In genomic region chr19:55385749-55386514, GRCh38 we compare ENCODE assay signal across 1 cellular context.
TF ChIP-seq lines count a peak whose summit lies in the region.

RPL28 (plus strand) TSS chr19:55385932; CDS start chr19:55386358, 426 bp downstream.

TF ChIP-seq in HepG2, 621 proteins besides CTCF, POLR2A, EP300 and RAD21 (continued from another document and continues in another):
- TF ChIP-seq ZNF280B (CRISPR knock-in tag; IDR thresholded peaks at IDR 0.05; ENCODE audit: borderline replicate concordance): peak; percentile 16; the same call in 1 of the 2 replicates
- peak; percentile 69 for TF ChIP-seq ESRRA (CRISPR knock-in tag; IDR thresholded peaks at IDR 0.05; ENCODE audit: low read depth)
- peak; percentile 92 for TF ChIP-seq SPEN (CRISPR knock-in tag; IDR thresholded peaks at IDR 0.05; ENCODE audit: low read depth)
- TF ChIP-seq ZBTB20 (CRISPR knock-in tag; IDR thresholded peaks at IDR 0.05; ENCODE audit: borderline replicate concordance, low read depth): 0 out of 2 replicates have a peak, but pooled peaks have one; percentile 42
- TF ChIP-seq HDAC1 (CRISPR knock-in tag; IDR thresholded peaks at IDR 0.05): peak; percentile 85
- TF ChIP-seq ZNF235 (CRISPR knock-in tag; IDR thresholded peaks at IDR 0.05; ENCODE audit: borderline replicate concordance): no peak
- 0 out of 2 replicates have a peak, but pooled peaks have one; percentile 57 for TF ChIP-seq ZNF510 (CRISPR knock-in tag; IDR thresholded peaks at IDR 0.05; ENCODE audit: low read depth)
- no peak for TF ChIP-seq TEAD2 (CRISPR knock-in tag; IDR thresholded peaks at IDR 0.05)
- 0 out of 2 replicates have a peak, but pooled peaks have one; percentile 53 for TF ChIP-seq ZBTB2 (CRISPR knock-in tag; IDR thresholded peaks at IDR 0.05; ENCODE audit: low read depth)
- TF ChIP-seq ZNF574 (CRISPR knock-in tag; IDR thresholded peaks at IDR 0.05): peak; percentile 88
- TF ChIP-seq ZNF816 (CRISPR knock-in tag; IDR thresholded peaks at IDR 0.05; ENCODE audit: borderline replicate concordance): no peak
- no peak for TF ChIP-seq FOXO4 (CRISPR knock-in tag; conservative IDR thresholded peaks at IDR 0.05)
- TF ChIP-seq PLRG1 (conservative IDR thresholded peaks at IDR 0.05): no peak
- TF ChIP-seq KLF12 (CRISPR knock-in tag; IDR thresholded peaks at IDR 0.05; ENCODE audit: borderline replicate concordance): peak; percentile 31; the same call in 1 of the 2 replicates
- peak; percentile 72; the same call in 1 of the 2 replicates for TF ChIP-seq ZNF792 (CRISPR knock-in tag; IDR thresholded peaks at IDR 0.05)
- peak; percentile 89; the same call in 1 of the 2 replicates for TF ChIP-seq BORCS8-MEF2B (CRISPR knock-in tag; IDR thresholded peaks at IDR 0.05)
- TF ChIP-seq ZNF335 (CRISPR knock-in tag; IDR thresholded peaks at IDR 0.05): no peak
- 0 out of 2 replicates have a peak, but pooled peaks have one; percentile 29 for TF ChIP-seq ZBTB7A (CRISPR knock-in tag; IDR thresholded peaks at IDR 0.05)
- TF ChIP-seq BCL6 (CRISPR knock-in tag; IDR thresholded peaks at IDR 0.05): peak; percentile 59
- peak; percentile 74 for TF ChIP-seq PHF20 (CRISPR knock-in tag; IDR thresholded peaks at IDR 0.05)
- peak; percentile 77; the same call in 1 of the 2 replicates for TF ChIP-seq NFKBIZ (CRISPR knock-in tag; IDR thresholded peaks at IDR 0.05)
- TF ChIP-seq SKIL (CRISPR knock-in tag; IDR thresholded peaks at IDR 0.05; ENCODE audit: borderline replicate concordance): 0 out of 2 replicates have a peak, but pooled peaks have one; percentile 21
- TF ChIP-seq PCBP2 (optimal IDR thresholded peaks at IDR 0.05; ENCODE audit: low read depth, low read length, poor library complexity, severe bottlenecking): no peak
- TF ChIP-seq MED13 (CRISPR knock-in tag; IDR thresholded peaks at IDR 0.05): peak; percentile 42; the same call in 1 of the 2 replicates
- TF ChIP-seq ZNF251 (CRISPR knock-in tag; IDR thresholded peaks at IDR 0.05): no peak
- TF ChIP-seq ZNF280D (CRISPR knock-in tag; IDR thresholded peaks at IDR 0.05): peak; percentile 75; the same call in 1 of the 2 replicates
- TF ChIP-seq SOX6 (IDR thresholded peaks at IDR 0.05): no peak
- peak; percentile 55 for TF ChIP-seq SOX6 (CRISPR knock-in tag; IDR thresholded peaks at IDR 0.05)
- TF ChIP-seq LBX2 (CRISPR knock-in tag; IDR thresholded peaks at IDR 0.05; ENCODE audit: borderline replicate concordance): no peak
- peak; percentile 62; the same call in 1 of the 2 replicates for TF ChIP-seq POLR2AphosphoS2 (IDR thresholded peaks at IDR 0.05; ENCODE audit: low read depth, low read length)
- peak; percentile 81 for TF ChIP-seq ZFP91 (CRISPR knock-in tag; IDR thresholded peaks at IDR 0.05; ENCODE audit: borderline replicate concordance)
- TF ChIP-seq HMGXB3 (CRISPR knock-in tag; IDR thresholded peaks at IDR 0.05; ENCODE audit: borderline replicate concordance): peak; percentile 85
- TF ChIP-seq NR2F6 (IDR thresholded peaks at IDR 0.05): no peak
- TF ChIP-seq NR2F6 (CRISPR knock-in tag; IDR thresholded peaks at IDR 0.05): peak; percentile 39; the same call in 1 of the 2 replicates
- no peak for TF ChIP-seq NAIF1 (CRISPR knock-in tag; IDR thresholded peaks at IDR 0.05; ENCODE audit: borderline replicate concordance)
- TF ChIP-seq YEATS4 (CRISPR knock-in tag; IDR thresholded peaks at IDR 0.05; ENCODE audit: borderline replicate concordance): peak; percentile 39
- no peak; the same call in 1 of the 2 replicates for TF ChIP-seq CSRNP1 (CRISPR knock-in tag; IDR thresholded peaks at IDR 0.05)
